ENCODE assay signal across 8 cellular contexts in genomic region chr5:72319435-72320021, GRCh38. TPM values are rescaled to one million over a fixed set of nuclear protein-coding genes. Genes with fewer than 3 reads are reported as not detected.
DNase-seq lines count a peak whose midpoint lies in the region; ATAC-seq and TF ChIP-seq lines count a peak whose summit lies in the region.
"Not testable (repeated sequence)": the region's sequence is repeated elsewhere in the genome, so short reads cannot be mapped to it uniquely, and the experiment has no call there.

No MANE protein-coding gene starts in this region.

- WGBS in trophoblast cell (ENCODE audit: extremely low coverage, insufficient coverage, insufficient read length), result no CpG with 5 or more reads among the region's 28 CpGs
- 3 to 6% methylated on average over 28 of the region's 28 CpGs for WGBS in testis, 2 donors

- peak overlapping the region; percentile 11 for H3K4ac ChIP-seq in trophoblast cell (ENCODE audit: low read depth, low read length)

- H3K18ac ChIP-seq in trophoblast cell (ENCODE audit: low read length), result not testable (repeated sequence)

- H2BK120ac ChIP-seq in trophoblast cell (ENCODE audit: insufficient read depth, low read length, poor library complexity), result peak overlapping the region; percentile 4

- H3K4me1 ChIP-seq in ES-I3 (ENCODE audit: insufficient read depth, low read length), result peaks cover 12% of the 10 kb centered on the region; the same call in 1 of the 2 replicates
- not testable (repeated sequence) for H3K4me1 ChIP-seq in NT2/D1 (ENCODE audit: insufficient read depth, insufficient read length); iPS-20b (ENCODE audit: insufficient read depth, low read length); trophoblast cell (ENCODE audit: control insufficient read depth in 1 of 2, insufficient read depth in 2 of 2, low read length in 2 of 2); testis

- H3K27ac ChIP-seq in dorsolateral prefrontal cortex, result peak overlapping the region in 58 of 59 donors; percentile 40 to 96 (median 84)
- peak overlapping the region; percentile 77 for H3K27ac ChIP-seq in iPS-20b (ENCODE audit: low read length)
- H3K27ac ChIP-seq in trophoblast cell (ENCODE audit: low read depth, low read length), result peak overlapping the region; percentile 43
- H3K27ac ChIP-seq in testis, result peak overlapping the region; percentile 68 to 78

- not testable (repeated sequence) for H3K36me3 ChIP-seq in ES-I3 (ENCODE audit: insufficient read depth, low read length); trophoblast cell (ENCODE audit: control insufficient read depth in 1 of 2, insufficient read depth in 2 of 2, low read length in 2 of 2); testis (ENCODE audit: low read depth, missing control alignments)
- H3K36me3 ChIP-seq in NT2/D1 (ENCODE audit: insufficient read depth, insufficient read length, low read length), result peaks cover 49% of the 10 kb centered on the region
- peaks cover 33% of the 10 kb centered on the region for H3K36me3 ChIP-seq in iPS-20b (ENCODE audit: insufficient read depth, low read depth, low read length)

- H3K4me2 ChIP-seq in trophoblast cell (ENCODE audit: low read length), result peak overlapping the region; percentile 78

- not testable (repeated sequence) for H2AK5ac ChIP-seq in trophoblast cell (ENCODE audit: low read length)

- not testable (repeated sequence) for H3K79me2 ChIP-seq in trophoblast cell (ENCODE audit: control insufficient read depth, insufficient read depth, low read length, poor library complexity)

- not testable (repeated sequence) for H3K79me1 ChIP-seq in trophoblast cell (ENCODE audit: low read length)

- H4K8ac ChIP-seq in trophoblast cell (ENCODE audit: low read depth, low read length), result peak overlapping the region; percentile 72

- H2AFZ ChIP-seq in trophoblast cell (ENCODE audit: insufficient read depth, low read length, poor library complexity), result peak overlapping the region; percentile 75

- not testable (repeated sequence) for H3K23ac ChIP-seq in trophoblast cell (ENCODE audit: low read length)

- intact Hi-C loops in dorsolateral prefrontal cortex (cut with DNase I); testis (cut with DNase I; ENCODE audit: low total_unique reads): not testable (repeated sequence)

- peak overlapping the region; percentile 12 for H4K91ac ChIP-seq in trophoblast cell (ENCODE audit: low read depth, low read length)

- H2BK12ac ChIP-seq in trophoblast cell (ENCODE audit: low read length), result not testable (repeated sequence)

- not testable (repeated sequence) for H3K9me3 ChIP-seq in ES-I3 (ENCODE audit: control insufficient read depth, insufficient read depth, low read length); NT2/D1 (ENCODE audit: insufficient read depth, low read length); iPS-20b (ENCODE audit: insufficient read depth, low read depth, low read length); trophoblast cell (ENCODE audit: insufficient read depth, low read depth, low read length); testis

- H2BK5ac ChIP-seq in trophoblast cell (ENCODE audit: low read depth, low read length, poor library complexity), result not testable (repeated sequence)

- not testable (repeated sequence) for DNase-seq in NT2/D1 (ENCODE audit: low read depth, low spot score); trophoblast cell
- DNase-seq in activated CD8-positive, alpha-beta memory T cell treated with anti-CD3 and anti-CD28 coated beads for 24 hours, result peak; percentile 80
- DNase-seq in dorsolateral prefrontal cortex (peak in 6 of 10 donors; percentile 16 to 45 (median 32)), testis (peak; percentile 44)

- H3K9ac ChIP-seq in ES-I3 (ENCODE audit: low read depth, low read length), result peak overlapping the region; percentile 100
- peak overlapping the region; percentile 97 for H3K9ac ChIP-seq in NT2/D1 (ENCODE audit: insufficient read length, low read depth)
- peak overlapping the region; percentile 94 for H3K9ac ChIP-seq in iPS-20b (ENCODE audit: low read depth, low read length)
- H3K9ac ChIP-seq in trophoblast cell (ENCODE audit: low read length), result peak overlapping the region; percentile 87

- peak overlapping the region; percentile 90 for H3K4me3 ChIP-seq in NT2/D1 (ENCODE audit: insufficient read length, low read depth)
- H3K4me3 ChIP-seq in dorsolateral prefrontal cortex, result peak overlapping the region; percentile 61 to 99 (median 90)
- peak overlapping the region; percentile 93 for H3K4me3 ChIP-seq in iPS-20b (ENCODE audit: low read length)
- H3K4me3 ChIP-seq in trophoblast cell (ENCODE audit: low read depth, low read length), result peak overlapping the region; percentile 74
- peak overlapping the region; percentile 78 to 82 for H3K4me3 ChIP-seq in testis

- not testable (repeated sequence) for TF ChIP-seq CTCF in dorsolateral prefrontal cortex (IDR thresholded peaks at IDR 0.05 in 54 of 56, conservative IDR thresholded peaks at IDR 0.05 in 2 of 56; ENCODE audit: low read depth in 1 of 56, partially characterized antibody in 56 of 56); testis (IDR thresholded peaks at IDR 0.05)

- TF ChIP-seq POLR2A in testis (IDR thresholded peaks at IDR 0.05), result not testable (repeated sequence)

- peak overlapping the region; percentile 10 for H4K12ac ChIP-seq in trophoblast cell (ENCODE audit: low read depth, low read length)

- ATAC-seq in HG02759 (IDR thresholded peaks at IDR 0.05; ENCODE audit: unreplicated experiment), result peak; percentile 7

- H3K27me3 ChIP-seq in NT2/D1 (ENCODE audit: insufficient read depth, insufficient read length); dorsolateral prefrontal cortex; iPS-20b (ENCODE audit: insufficient read depth, low read length); trophoblast cell (ENCODE audit: insufficient read depth, low read length); testis: not testable (repeated sequence)

- H3K14ac ChIP-seq in trophoblast cell (ENCODE audit: low read length), result peak overlapping the region; percentile 18

RNA-seq across cellular contexts. Expression of gene MRPS27, which starts 0.5 kb away (rescaled TPM):
- total RNA-seq in dorsolateral prefrontal cortex (10 to 100 TPM; 28.4 to 79.4 (median 47.7) TPM), testis (10 to 100 TPM; 41.6 to 42.6 TPM)
- 43.2 and 43.5 TPM in 2 replicates for polyA plus RNA-seq in trophoblast cell (2013)
- polyA plus RNA-seq in testis (ENCODE audit: insufficient read depth, low read depth, low replicate concordance), result 35.7 TPM

RNA-seq across cellular contexts. Expression of gene PTCD2, which starts 0.6 kb away (rescaled TPM):
- 10 to 100 TPM in 118 of 120 experiments, 1 to 10 TPM in 2; 8.9 to 22.9 (median 15.3) TPM for total RNA-seq in dorsolateral prefrontal cortex
- 5.7 and 6.1 TPM in 2 replicates for polyA plus RNA-seq in trophoblast cell (2013)
- total RNA-seq in testis, result 1 to 10 TPM; 8.2 to 9.0 TPM
- polyA plus RNA-seq in testis (ENCODE audit: insufficient read depth, low read depth, low replicate concordance), result 4.9 TPM
